Comparison of ENCODE assay signal across 8 cellular contexts in the genomic region with DNA sequence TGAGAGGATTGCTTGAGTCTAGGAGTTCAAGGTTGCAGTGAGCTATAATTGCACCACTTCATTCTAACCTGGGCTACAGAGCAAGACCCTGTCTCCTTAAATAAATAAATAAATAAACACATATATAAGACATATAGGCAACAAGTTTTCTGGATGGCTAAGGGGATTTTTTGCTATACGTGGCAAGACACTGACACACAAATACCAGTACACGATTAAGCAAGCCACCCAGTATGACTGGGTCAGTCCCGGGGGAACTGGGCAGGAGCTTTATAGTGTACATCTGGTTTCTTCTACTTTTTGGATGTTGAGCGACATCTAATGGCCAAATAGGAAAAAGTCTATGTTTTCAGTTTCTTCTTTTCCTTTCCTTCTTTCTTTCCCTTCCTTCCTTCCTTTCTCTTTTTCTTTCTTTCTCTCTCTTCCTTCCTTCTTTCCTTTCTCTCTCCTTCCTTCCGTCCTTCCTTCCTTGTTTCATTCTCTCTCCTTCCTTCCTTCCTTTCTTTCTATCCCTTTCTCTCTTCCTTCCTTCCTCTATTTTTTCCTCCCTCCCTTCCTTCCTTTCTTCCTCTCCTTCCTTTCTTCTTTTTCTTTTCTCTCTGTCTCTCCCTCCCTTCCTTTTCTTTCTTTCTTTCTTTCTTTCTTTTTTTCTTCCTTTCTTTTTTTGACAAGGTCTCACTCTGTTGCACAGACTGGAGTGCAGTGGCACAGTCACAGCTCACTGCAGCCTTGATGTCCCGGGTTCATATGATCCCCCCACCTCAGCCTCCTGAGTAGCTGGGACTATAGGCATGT. TPM values are rescaled to one million over a fixed set of nuclear protein-coding genes. Genes with fewer than 3 reads are reported as not detected.
DNase-seq lines count a peak whose midpoint lies in the region; ATAC-seq and TF ChIP-seq lines count a peak whose summit lies in the region.

No MANE protein-coding gene starts in this region.

- H3K9ac ChIP-seq in mesendoderm (ENCODE audit: low read length), result no peak overlapping the region

- no peaks in the 10 kb centered on the region for H3K79me2 ChIP-seq in mesendoderm (ENCODE audit: control insufficient read depth, insufficient read depth, low read length)

- H3K9me3 Mint-ChIP-seq in effector memory CD8-positive, alpha-beta T cell, result no peaks in the 10 kb centered on the region

- peak overlapping the region; percentile 91 to 94 for H3K27ac Mint-ChIP-seq in effector memory CD8-positive, alpha-beta T cell

- H3K4me3 ChIP-seq in WERI-Rb-1 (ENCODE audit: low read depth, low read length) (no peak overlapping the region), mesendoderm (ENCODE audit: low read length) (no peak overlapping the region), thoracic aorta (no peak overlapping the region)

- no peak overlapping the region for H3K4ac ChIP-seq in mesendoderm (ENCODE audit: low read depth, low read length)

- H3K23ac ChIP-seq in mesendoderm (ENCODE audit: low read length), result no peak overlapping the region

- no peak overlapping the region for H2BK120ac ChIP-seq in mesendoderm (ENCODE audit: low read depth, low read length)

- H4K5ac ChIP-seq in mesendoderm (ENCODE audit: low read length), result no peak overlapping the region

- no peaks in the 10 kb centered on the region for H3K27me3 Mint-ChIP-seq in effector memory CD8-positive, alpha-beta T cell

- no peaks in the 10 kb centered on the region for H3K79me1 ChIP-seq in mesendoderm (ENCODE audit: low read length)

- H2BK15ac ChIP-seq in mesendoderm (replicated peaks; ENCODE audit: low read depth), result no peak overlapping the region

- TF ChIP-seq CTCF in WERI-Rb-1 (IDR thresholded peaks at IDR 0.05; ENCODE audit: low read depth, low read length), result peak; percentile 54
- peak; percentile 45 for TF ChIP-seq CTCF in thoracic aorta (IDR thresholded peaks at IDR 0.05)

- DNase-seq in COLO668 (lab: John Stamatoyannopoulos, UW; ENCODE audit: unreplicated experiment) (peak; percentile 15), NCI-H2081 treated with DMSO at 0.1 percent for 48 hours (lab: John Stamatoyannopoulos, UW) (peak; percentile 47), WERI-Rb-1 (peak; percentile 39), mesendoderm (peak; percentile 61), thoracic aorta (ENCODE audit: low spot score) (peak; percentile 51)
- peak; percentile 22 to 36 (median 23) for DNase-seq in effector memory CD8-positive, alpha-beta T cell

- peak overlapping the region; percentile 22 to 62 for H3K4me3 Mint-ChIP-seq in effector memory CD8-positive, alpha-beta T cell

- no peaks in the 10 kb centered on the region for H3K36me3 ChIP-seq in WERI-Rb-1
- H3K36me3 ChIP-seq in mesendoderm (ENCODE audit: control insufficient read depth, insufficient read depth, low read length), result no peaks in the 10 kb centered on the region
- H3K36me3 ChIP-seq in thoracic aorta, result no peaks in the 10 kb centered on the region

- H3K4me2 ChIP-seq in mesendoderm (ENCODE audit: low read length), result no peak overlapping the region

- H3K4me1 Mint-ChIP-seq in effector memory CD8-positive, alpha-beta T cell (ENCODE audit: low read depth in 2 of 2), result peaks cover 16% of the 10 kb centered on the region in 2 donors

- H3K18ac ChIP-seq in mesendoderm (ENCODE audit: low read length), result no peak overlapping the region

- H3K27ac ChIP-seq in WERI-Rb-1 (no peak overlapping the region), mesendoderm (ENCODE audit: low read depth, low read length) (no peak overlapping the region), thoracic aorta (no peak overlapping the region)

- ATAC-seq in GM19025 (IDR thresholded peaks at IDR 0.05; ENCODE audit: low read depth, unreplicated experiment), result peak; percentile 99
- ATAC-seq in HG03064 (IDR thresholded peaks at IDR 0.05; ENCODE audit: low read depth, unreplicated experiment), result peak; percentile 96
- ATAC-seq in effector memory CD8-positive, alpha-beta T cell (replicated peaks), result peak; percentile 96
- ATAC-seq in thoracic aorta (ENCODE audit: insufficient number of reproducible peaks, low FRiP score, low read depth), result peak; percentile 82

- H4K8ac ChIP-seq in mesendoderm (ENCODE audit: low read depth, low read length), result no peak overlapping the region

- WGBS in mesendoderm (ENCODE audit: extremely low coverage, insufficient coverage, low lambda C conversion rate), result no CpG with 5 or more reads among the region's 6 CpGs

- H3K56ac ChIP-seq in mesendoderm (ENCODE audit: low read length), result no peak overlapping the region

- H3K4me1 ChIP-seq in mesendoderm (ENCODE audit: control insufficient read depth, low read depth, low read length), result no peaks in the 10 kb centered on the region
- H3K4me1 ChIP-seq in thoracic aorta (ENCODE audit: control insufficient read depth in 1 of 2, low read depth in 2 of 2), result no peaks in the 10 kb centered on the region

- H2AK5ac ChIP-seq in mesendoderm (ENCODE audit: low read length), result no peak overlapping the region

- H3K27me3 ChIP-seq in WERI-Rb-1 (ENCODE audit: insufficient read depth, low read depth, severe bottlenecking) (no peaks in the 10 kb centered on the region), mesendoderm (ENCODE audit: insufficient read depth, low read length, poor library complexity) (no peaks in the 10 kb centered on the region), thoracic aorta (replicated peaks; ENCODE audit: insufficient read depth) (no peaks in the 10 kb centered on the region)

- H3K36me3 Mint-ChIP-seq in effector memory CD8-positive, alpha-beta T cell (ENCODE audit: insufficient read depth), result peaks cover 7% of the 10 kb centered on the region

- no peak overlapping the region for H2BK5ac ChIP-seq in mesendoderm (ENCODE audit: low read length)

- H3K9me3 ChIP-seq in WERI-Rb-1 (ENCODE audit: severe bottlenecking), result no peaks in the 10 kb centered on the region
- no peaks in the 10 kb centered on the region for H3K9me3 ChIP-seq in thoracic aorta

RNA-seq across cellular contexts. Expression of gene PLIN2, which starts 47.0 kb away (rescaled TPM):
- polyA plus RNA-seq in mesendoderm (2013, experiment 1 of 2), result 29.9 TPM
- 31.0 TPM for polyA plus RNA-seq in mesendoderm (2013, experiment 2 of 2)
- 100 to 1,000 TPM in 1 of 2 donors, 10 to 100 TPM in 1; 28.3 to 182 TPM for total RNA-seq in thoracic aorta

RNA-seq across cellular contexts. Expression of gene DENND4C, which starts 56.2 kb away (rescaled TPM):
- polyA plus RNA-seq in mesendoderm (2013, experiment 1 of 2), result 4.2 TPM
- polyA plus RNA-seq in mesendoderm (2013, experiment 2 of 2), result 4.1 TPM
- total RNA-seq in thoracic aorta, result 10 to 100 TPM; 81.1 to 88.2 TPM
